In genomic region chr1:27360159-27361043, GRCh38 we compare ENCODE assay signal across 7 cellular contexts.
DNase-seq lines count a peak whose midpoint lies in the region; ATAC-seq and TF ChIP-seq lines count a peak whose summit lies in the region.
"Had no signal": no experiment of that assay in that cellular context is flagged by ENCODE, and none has a peak within 500 bp of the region (broad histone marks: within the 10 kb centered on the region; RNA-seq: fewer than 3 reads in every experiment).

No MANE protein-coding gene starts in this region.

- no peak for ATAC-seq in central memory CD8-positive, alpha-beta T cell (replicated peaks; ENCODE audit: extremely low read depth, poor library complexity, severe bottlenecking)
- ATAC-seq in HG03571 (IDR thresholded peaks at IDR 0.05; ENCODE audit: unreplicated experiment) (no peak), GM19397 (IDR thresholded peaks at IDR 0.05; ENCODE audit: unreplicated experiment) (no peak), GM21717 (IDR thresholded peaks at IDR 0.05; ENCODE audit: unreplicated experiment) (no peak)

- H3K4me1 Mint-ChIP-seq in central memory CD8-positive, alpha-beta T cell: peaks cover 47% of the 10 kb centered on the region

- peak overlapping the region; percentile 70 for H3K4me3 Mint-ChIP-seq in central memory CD8-positive, alpha-beta T cell

- peak overlapping the region; percentile 51 for H3K4me3 ChIP-seq in retinal pigment epithelial cell (ENCODE audit: low read length)

- TF ChIP-seq CTCF in retinal pigment epithelial cell (conservative IDR thresholded peaks at IDR 0.05; ENCODE audit: low read depth, low read length): no peak

- no peaks in the 10 kb centered on the region for H3K9me3 Mint-ChIP-seq in central memory CD8-positive, alpha-beta T cell

- DNase-seq in MV-4-11 (lab: John Stamatoyannopoulos, UW): peak; percentile 10
- DNase-seq in central memory CD8-positive, alpha-beta T cell (ENCODE audit: low spot score in 2 of 2): no peak
- no peak for DNase-seq in retinal pigment epithelial cell (ENCODE audit: low read depth)
- DNase-seq: NCI-H2107 had no signal

- peak overlapping the region; percentile 54 for H3K27ac Mint-ChIP-seq in central memory CD8-positive, alpha-beta T cell (ENCODE audit: low read depth)

- H3K27me3 Mint-ChIP-seq in central memory CD8-positive, alpha-beta T cell: no peaks in the 10 kb centered on the region

- peaks cover 15% of the 10 kb centered on the region for H3K36me3 Mint-ChIP-seq in central memory CD8-positive, alpha-beta T cell (ENCODE audit: insufficient read depth)
